Comparison of ENCODE assay signal across 13 cellular contexts in genomic region chr3:27575509-27575908, GRCh38.
"Had no signal": no experiment of that assay in that cellular context is flagged by ENCODE, and none has a peak within 500 bp of the region (broad histone marks: within the 10 kb centered on the region; RNA-seq: fewer than 3 reads in every experiment).

No MANE protein-coding gene starts in this region.

- H3K36me3 ChIP-seq: colonic mucosa, thyroid gland, vagina had no signal

- H3K4me1 ChIP-seq: colonic mucosa, parathyroid adenoma, thyroid gland had no signal

- H3K27ac Mint-ChIP-seq: activated naive CD8-positive, alpha-beta T cell treated with anti-CD3 and anti-CD28 coated beads, Interleukin-2, amount 10 ng/mL, durations not matched to agents 7 days and 5 days had no signal

- H3K27ac ChIP-seq: colonic mucosa, hepatocyte, parathyroid adenoma, thyroid gland, vagina had no signal

- H2AFZ ChIP-seq: hepatocyte, parathyroid adenoma had no signal

- H3K9me3 ChIP-seq: colonic mucosa, thyroid gland, vagina had no signal

- H3K9ac ChIP-seq: parathyroid adenoma had no signal

- H3K36me3 Mint-ChIP-seq: activated naive CD8-positive, alpha-beta T cell treated with anti-CD3 and anti-CD28 coated beads, Interleukin-2, amount 10 ng/mL, durations not matched to agents 7 days and 5 days had no signal

- H3K79me2 ChIP-seq: hepatocyte, parathyroid adenoma had no signal

- ATAC-seq: activated T-cell treated with anti-CD3 and anti-CD28 coated beads, Interleukin-2, amount 50 U/mL, for 4 hours had no signal

- H3K4me3 Mint-ChIP-seq: activated naive CD8-positive, alpha-beta T cell treated with anti-CD3 and anti-CD28 coated beads, Interleukin-2, amount 10 ng/mL, durations not matched to agents 7 days and 5 days; activated T-cell treated with anti-CD3 and anti-CD28 coated beads, Interleukin-2, amount 50 U/mL, for 4 hours had no signal

- DNase-seq: activated CD4-positive, alpha-beta T cell treated with anti-CD3 and anti-CD28 coated beads, Interleukin-2, amount 50 U/mL, for 4 hours; activated gamma-delta T cell treated with Interleukin-2 at 50 U/mL for 16 hours; activated naive CD8-positive, alpha-beta T cell treated with anti-CD3 and anti-CD28 coated beads, Interleukin-2, amount 10 ng/mL, durations not matched to agents 7 days and 5 days; activated T-cell treated with anti-CD3 and anti-CD28 coated beads, Interleukin-2, amount 50 U/mL, for 4 hours; caudate nucleus; colonic mucosa; effector CD4-positive, alpha-beta T cell; kidney; stimulated activated CD4-positive, alpha-beta T cell treated with anti-CD3 and anti-CD28 coated beads, Interleukin-4, amount 100 ng/mL, for 24 hours; thyroid gland had no signal

- H3K4me1 Mint-ChIP-seq: activated naive CD8-positive, alpha-beta T cell treated with anti-CD3 and anti-CD28 coated beads, Interleukin-2, amount 10 ng/mL, durations not matched to agents 7 days and 5 days had no signal

- H3K4me3 ChIP-seq: colonic mucosa, hepatocyte, thyroid gland, vagina had no signal

- H3K27me3 ChIP-seq: colonic mucosa, hepatocyte, thyroid gland, vagina had no signal

- H3K9me3 Mint-ChIP-seq: activated T-cell treated with anti-CD3 and anti-CD28 coated beads, Interleukin-2, amount 50 U/mL, for 4 hours had no signal

- H3K4me2 ChIP-seq: hepatocyte had no signal
